8 cellular contexts compared by ENCODE assay signal in genomic region chr12:79689477-79690155, GRCh38. TPM values are rescaled to one million over a fixed set of nuclear protein-coding genes. Genes with fewer than 3 reads are reported as not detected.
DNase-seq lines count a peak whose midpoint lies in the region; ATAC-seq and TF ChIP-seq lines count a peak whose summit lies in the region.

No MANE protein-coding gene starts in this region.

- 0% methylated on average over 8 to 27 of the region's 68 CpGs for whole genome bisulfite sequencing in lower leg skin, 2 donors

- H3K4me1 ChIP-seq in SJCRH30 (0 out of 2 replicates have a peak, but pooled peaks cover 3% of the 10 kb centered on the region), stomach smooth muscle (ENCODE audit: control insufficient read depth, insufficient read depth, low read length) (peaks cover 9% of the 10 kb centered on the region)

- TF ChIP-seq POLR2A in lower leg skin (IDR thresholded peaks at IDR 0.05): no peak

- H3K36me3 ChIP-seq in SJCRH30 (0 out of 2 replicates have a peak, but pooled peaks cover 2% of the 10 kb centered on the region), stomach smooth muscle (ENCODE audit: control insufficient read depth in 2 of 2, insufficient read depth in 2 of 2, low read length in 2 of 2) (no peaks in the 10 kb centered on the region)

- H3K4me3 ChIP-seq in SJCRH30 (peak overlapping the region; percentile 93), lower leg skin (ENCODE audit: low read depth, poor library complexity, severe bottlenecking) (peak overlapping the region; percentile 69), stomach smooth muscle (ENCODE audit: low read length in 2 of 2) (peak overlapping the region; percentile 74 to 84)

- H3K27me3 ChIP-seq in SJCRH30 (no peaks in the 10 kb centered on the region), stomach smooth muscle (ENCODE audit: control insufficient read depth in 1 of 2, insufficient read depth in 2 of 2, low read length in 2 of 2) (no peaks in the 10 kb centered on the region)

- intact Hi-C loops in lower leg skin (cut with DNase I; ENCODE audit: low total_unique reads): no loop called here

- H3K9me3 ChIP-seq in SJCRH30 (replicated peaks): no peaks in the 10 kb centered on the region
- H3K9me3 ChIP-seq in stomach smooth muscle (ENCODE audit: control insufficient read depth in 2 of 2, low read length in 2 of 2): no peaks in the 10 kb centered on the region

- peak; percentile 56 for DNase-seq in EL
- DNase-seq in SJCRH30: peak; percentile 55 to 66
- DNase-seq in dermis blood vessel endothelial cell: peak; percentile 71
- peak; percentile 56 to 88 for DNase-seq in lower leg skin (ENCODE audit: low spot score in 2 of 2)
- no peak for DNase-seq in T-helper 9 cell

- TF ChIP-seq CTCF in lower leg skin (IDR thresholded peaks at IDR 0.05): no peak

- peak overlapping the region; percentile 30 to 62 for H3K9ac ChIP-seq in stomach smooth muscle (ENCODE audit: low read length in 2 of 2)

- ATAC-seq in GM19328 (IDR thresholded peaks at IDR 0.05; ENCODE audit: unreplicated experiment) (peak; percentile 22), HG03196 (IDR thresholded peaks at IDR 0.05; ENCODE audit: unreplicated experiment) (peak; percentile 21)

- peak overlapping the region; percentile 75 for H3K27ac ChIP-seq in SJCRH30
- H3K27ac ChIP-seq in stomach smooth muscle (ENCODE audit: low read length): peak overlapping the region; percentile 12

RNA-seq across cellular contexts. Expression of gene PAWR, which starts 1.1 kb away (rescaled TPM):
- 22.5 and 24.9 TPM in 2 replicates for total RNA-seq in SJCRH30 (2014; rRNA removed; shearing (Covaris generic))
- total RNA-seq in dermis blood vessel endothelial cell (141 and 154 TPM in 2 replicates), lower leg skin (100 to 1,000 TPM in 1 of 4 donors, 10 to 100 TPM in 3; 53.6 to 115 (median 65.6) TPM)
